ENCODE assay signal across 1 cellular context in genomic region chr2:128714285-128714684, GRCh38.
TF ChIP-seq lines count a peak whose summit lies in the region.

No MANE protein-coding gene starts in this region.

TF ChIP-seq in GM23338, 12 proteins besides CTCF, POLR2A, EP300 and RAD21:
- TF ChIP-seq ZNF462 (CRISPR knock-in tag; IDR thresholded peaks at IDR 0.05), result no peak
- no peak for TF ChIP-seq JUNB (IDR thresholded peaks at IDR 0.05; ENCODE audit: unreplicated experiment)
- TF ChIP-seq ZNF331 (CRISPR knock-in tag; IDR thresholded peaks at IDR 0.05; ENCODE audit: low read depth), result no peak
